Comparison of ENCODE assay signal across 10 cellular contexts in the genomic region with DNA sequence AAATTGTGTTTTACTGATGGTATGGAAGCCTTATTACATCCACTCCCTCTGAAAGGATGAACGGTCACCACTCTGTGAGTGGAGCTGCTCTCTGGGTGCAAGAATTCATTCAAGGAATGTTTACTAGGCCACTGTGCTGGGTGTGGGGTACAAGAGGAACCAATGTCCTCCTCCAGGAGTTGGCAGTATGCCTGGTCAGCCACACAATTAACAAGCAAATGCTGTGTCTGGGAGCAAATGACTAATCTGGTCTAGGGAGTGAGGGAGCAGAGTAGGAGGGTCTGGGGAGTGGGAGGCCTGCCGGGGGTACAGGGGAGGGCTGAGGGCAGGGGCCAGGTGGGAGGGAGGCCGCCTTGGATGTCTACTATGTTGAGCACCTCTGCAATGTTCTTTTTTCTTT. TPM values are rescaled to one million over a fixed set of nuclear protein-coding genes. Genes with fewer than 3 reads are reported as not detected.
DNase-seq lines count a peak whose midpoint lies in the region; ATAC-seq, FAIRE-seq and TF ChIP-seq lines count a peak whose summit lies in the region.
"Had no signal": no experiment of that assay in that cellular context is flagged by ENCODE, and none has a peak within 500 bp of the region (broad histone marks: within the 10 kb centered on the region; RNA-seq: fewer than 3 reads in every experiment).

No MANE protein-coding gene starts in this region.

- no peak overlapping the region for H2BK5ac ChIP-seq in mesenchymal stem cell (ENCODE audit: low read depth, low read length, poor library complexity, severe bottlenecking)

- no peak overlapping the region for H2BK15ac ChIP-seq in mesenchymal stem cell (ENCODE audit: low read depth, poor library complexity, severe bottlenecking)

- TF ChIP-seq POLR2A in GM12891 (IDR thresholded peaks at IDR 0.05; ENCODE audit: low read depth, low read length) = no peak

- H2AK5ac ChIP-seq in mesenchymal stem cell (ENCODE audit: low read length, severe bottlenecking) = no peak overlapping the region

- no peak overlapping the region for H2BK120ac ChIP-seq in mesenchymal stem cell (ENCODE audit: low read depth, low read length)

- ATAC-seq in HG02623 (IDR thresholded peaks at IDR 0.05; ENCODE audit: unreplicated experiment) (no peak), HG03039 (IDR thresholded peaks at IDR 0.05; ENCODE audit: unreplicated experiment) (no peak), GM18498 (IDR thresholded peaks at IDR 0.05; ENCODE audit: unreplicated experiment) (no peak)

- 47% methylated on average over 2 of the region's 3 CpGs for WGBS in mesenchymal stem cell

- peak; percentile 89 for DNase-seq in AG10803 (ENCODE audit: low read depth)
- peak; percentile 62 for DNase-seq in LoVo (ENCODE audit: low spot score)
- peak; percentile 80 for DNase-seq in choroid plexus epithelial cell (ENCODE audit: low read depth)
- DNase-seq in mesenchymal stem cell = peak; percentile 81
- no peak for DNase-seq in GM12891 (ENCODE audit: insufficient read length, low spot score)
- DNase-seq: DMS153, NCI-H2107 had no signal

- no peak overlapping the region for H3K4ac ChIP-seq in mesenchymal stem cell (ENCODE audit: low read depth in 1 of 2, low read length in 2 of 2)

- H3K14ac ChIP-seq in mesenchymal stem cell (ENCODE audit: low read length in 2 of 2) = no peak overlapping the region

- H2AFZ ChIP-seq in mesenchymal stem cell (ENCODE audit: low read depth, low read length) = no peak overlapping the region

- no peaks in the 10 kb centered on the region for H3K36me3 ChIP-seq in mesenchymal stem cell (ENCODE audit: control insufficient read depth in 1 of 2, insufficient read depth in 2 of 2, low read depth in 1 of 2, low read length in 2 of 2)

- H3K9me3 ChIP-seq in mesenchymal stem cell (ENCODE audit: control insufficient read depth, low read length) = no peaks in the 10 kb centered on the region

- no peaks in the 10 kb centered on the region for H3K79me1 ChIP-seq in mesenchymal stem cell (replicated peaks; ENCODE audit: low read length, poor library complexity, severe bottlenecking)

- peak overlapping the region in 1 of 2 experiments; percentile 1 for H2BK12ac ChIP-seq in mesenchymal stem cell (ENCODE audit: low read length in 2 of 2)

- H4K91ac ChIP-seq in mesenchymal stem cell (ENCODE audit: low read length) = no peak overlapping the region

- H3K27me3 ChIP-seq in mesenchymal stem cell (ENCODE audit: control insufficient read depth in 1 of 2, insufficient read depth in 1 of 2, low read length in 2 of 2) = no peaks in the 10 kb centered on the region

- no peak overlapping the region for H3K9ac ChIP-seq in mesenchymal stem cell (ENCODE audit: low read length)

- no peak overlapping the region for H3K23ac ChIP-seq in mesenchymal stem cell (ENCODE audit: low read length in 2 of 2)

- H3K4me1 ChIP-seq in mesenchymal stem cell (ENCODE audit: control insufficient read depth, insufficient read depth, low read depth, low read length) = peaks cover 11% of the 10 kb centered on the region

- TF ChIP-seq CTCF in AG10803 (conservative IDR thresholded peaks at IDR 0.05; ENCODE audit: low read length) (no peak), choroid plexus epithelial cell (conservative IDR thresholded peaks at IDR 0.05; ENCODE audit: low read depth, low read length) (no peak)

- no peak overlapping the region for H3K18ac ChIP-seq in mesenchymal stem cell (ENCODE audit: low read depth in 1 of 2, low read length in 2 of 2)

- FAIRE-seq in GM12891 (lab: Jason Lieb, UNC) = no peak

- H3K4me2 ChIP-seq in mesenchymal stem cell (ENCODE audit: low read length, poor library complexity, severe bottlenecking) = no peak overlapping the region

- no peak overlapping the region for H4K8ac ChIP-seq in mesenchymal stem cell (ENCODE audit: low read length)

- H3K4me3 ChIP-seq in AG10803 (ENCODE audit: low read length) (no peak overlapping the region), choroid plexus epithelial cell (ENCODE audit: low read depth, low read length) (no peak overlapping the region), mesenchymal stem cell (ENCODE audit: insufficient read depth in 1 of 2, low read depth in 1 of 2, low read length in 2 of 2) (no peak overlapping the region)

- H3K27ac ChIP-seq in mesenchymal stem cell (ENCODE audit: low read length, poor library complexity, severe bottlenecking) = no peak overlapping the region

TF ChIP-seq in GM12891, 5 proteins besides CTCF, POLR2A, EP300 and RAD21:
- no peak for TF ChIP-seq TAF1 (IDR thresholded peaks at IDR 0.05; ENCODE audit: low read depth, low read length)
- TF ChIP-seq SPI1 (IDR thresholded peaks at IDR 0.05; ENCODE audit: low read depth, low read length) = no peak
- no peak for TF ChIP-seq PAX5 (IDR thresholded peaks at IDR 0.05; ENCODE audit: insufficient read depth, low read length, severe bottlenecking)
- TF ChIP-seq POLR2AphosphoS5 (IDR thresholded peaks at IDR 0.05; ENCODE audit: low read depth, low read length) = no peak
- TF ChIP-seq POU2F2 (IDR thresholded peaks at IDR 0.05; ENCODE audit: low read depth, low read length) = no peak

RNA-seq across cellular contexts. Expression of a gene that starts 27.2 kb away (rescaled TPM):
- polyA plus RNA-seq in mesenchymal stem cell (2013, experiment 1 of 2) = not detected
- polyA plus RNA-seq in mesenchymal stem cell (2013, experiment 2 of 2) = not detected
- 0.17 TPM for polyA plus RNA-seq in GM12891 (2012; ENCODE audit: low read depth, missing spikeins)

RNA-seq across cellular contexts. Expression of a gene that starts 27.4 kb away (rescaled TPM):
- polyA plus RNA-seq in mesenchymal stem cell (2013, experiment 1 of 2) = 0.01 TPM
- polyA plus RNA-seq in mesenchymal stem cell (2013, experiment 2 of 2) = under 0.01 TPM
- polyA plus RNA-seq in GM12891 (2012; ENCODE audit: low read depth, missing spikeins) = 0.01 TPM
